ENCODE assay signal across 25 cellular contexts in genomic region chr10:124572751-124573150, GRCh38.
"Had no signal": no experiment of that assay in that cellular context is flagged by ENCODE, and none has a peak within 500 bp of the region (broad histone marks: within the 10 kb centered on the region; RNA-seq: fewer than 3 reads in every experiment).

No MANE protein-coding gene starts in this region.

- H3K27me3 ChIP-seq: dorsolateral prefrontal cortex, gastrocnemius medialis, pancreas, right atrium auricular region, stomach, thyroid gland, vagina had no signal

- ATAC-seq: esophagus mucosa; gastrocnemius medialis; naive thymus-derived CD4-positive, alpha-beta T cell; pancreas; sciatic nerve; stimulated activated effector memory CD8-positive, alpha-beta T cell treated with anti-CD3 and anti-CD28 coated beads, Interleukin-12 subunit alpha, Interleukin-12 subunit beta, amount 100 ng/mL, for 72 hours had no signal

- H3K9me3 ChIP-seq: gastrocnemius medialis, pancreas, right atrium auricular region, stomach, thyroid gland, vagina had no signal

- H3K4me3 Mint-ChIP-seq: naive thymus-derived CD4-positive, alpha-beta T cell; nephron; stimulated activated effector memory CD8-positive, alpha-beta T cell treated with anti-CD3 and anti-CD28 coated beads, Interleukin-12 subunit alpha, Interleukin-12 subunit beta, amount 100 ng/mL, for 72 hours had no signal

- H3K27ac ChIP-seq: dorsolateral prefrontal cortex, epithelial cell of prostate, gastrocnemius medialis, pancreas, right atrium auricular region, stomach, thyroid gland, vagina had no signal

- H3K27ac Mint-ChIP-seq: naive thymus-derived CD4-positive, alpha-beta T cell; nephron; progenitor cell of endocrine pancreas had no signal

- H3K27me3 Mint-ChIP-seq: naive thymus-derived CD4-positive, alpha-beta T cell; progenitor cell of endocrine pancreas had no signal

- H3K36me3 ChIP-seq: gastrocnemius medialis, pancreas, right atrium auricular region, stomach, thyroid gland, vagina had no signal

- H3K9me3 Mint-ChIP-seq: stimulated activated effector memory CD8-positive, alpha-beta T cell treated with anti-CD3 and anti-CD28 coated beads, Interleukin-12 subunit alpha, Interleukin-12 subunit beta, amount 100 ng/mL, for 72 hours had no signal

- H3K4me1 ChIP-seq: gastrocnemius medialis, pancreas, right atrium auricular region, stomach, thyroid gland, vagina had no signal

- H3K4me3 ChIP-seq: dorsolateral prefrontal cortex, gastrocnemius medialis, pancreas, right atrium auricular region, stomach, thyroid gland, vagina had no signal

- H3K36me3 Mint-ChIP-seq: stimulated activated effector memory CD8-positive, alpha-beta T cell treated with anti-CD3 and anti-CD28 coated beads, Interleukin-12 subunit alpha, Interleukin-12 subunit beta, amount 100 ng/mL, for 72 hours had no signal

- FAIRE-seq: colon, keratinocyte, pancreas had no signal

- DNase-seq: effector CD4-positive, alpha-beta T cell; foreskin fibroblast; gastrocnemius medialis; mesendoderm; midbrain; naive thymus-derived CD4-positive, alpha-beta T cell; occipital lobe; pancreas; stimulated activated CD4-positive, alpha-beta T cell treated with anti-CD3 and anti-CD28 coated beads, Interleukin-2, amount 100 ng/mL, for 24 hours; stimulated activated CD4-positive, alpha-beta T cell treated with anti-CD3 and anti-CD28 coated beads, Interleukin-4, amount 100 ng/mL, for 24 hours; stimulated activated naive CD4-positive, alpha-beta T cell treated with Interleukin-2 at 50 U/mL for 16 hours; stomach; thyroid gland; trophoblast cell had no signal
